8 cellular contexts compared by ENCODE assay signal in genomic region chr13:25114220-25114619, GRCh38. TPM values are rescaled to one million over a fixed set of nuclear protein-coding genes. Genes with fewer than 3 reads are reported as not detected.
DNase-seq lines count a peak whose midpoint lies in the region; ATAC-seq, FAIRE-seq and TF ChIP-seq lines count a peak whose summit lies in the region.

No MANE protein-coding gene starts in this region.

- WGBS in H1 (ENCODE audit: extremely low coverage in 1 of 2, insufficient coverage in 1 of 2, insufficient read length in 1 of 2, insufficient replicate concordance in 2 of 2, low coverage in 1 of 2, low lambda C conversion rate in 2 of 2, missing lambda C conversion rate in 1 of 2), 2 experiments, result 33% methylated on average over 3 of the region's 3 CpGs; no CpG with 5 or more reads in 1 of the 2 experiments
- WGBS in mesenchymal stem cell, result 50% methylated on average over 2 of the region's 3 CpGs

- no peak overlapping the region for H4K5ac ChIP-seq in H1 (ENCODE audit: insufficient read length, low read depth, low read length)

- H3K27ac ChIP-seq in H1 (ENCODE audit: low read depth, low read length) (no peak overlapping the region), mesenchymal stem cell (ENCODE audit: low read length, poor library complexity, severe bottlenecking) (no peak overlapping the region)

- H3K4me1 ChIP-seq in H1 (replicated peaks in 1 of 4; ENCODE audit: control insufficient read depth in 3 of 4, insufficient read depth in 4 of 4, low read length in 3 of 4) (peaks cover 1 to 6% (median 5%) of the 10 kb centered on the region in 4 experiments; a peak in 6 of 7 replicates), mesenchymal stem cell (ENCODE audit: control insufficient read depth, insufficient read depth, low read depth, low read length) (no peaks in the 10 kb centered on the region)

- no peaks in the 10 kb centered on the region for H4K20me1 ChIP-seq in H1 (replicated peaks in 1 of 2; ENCODE audit: control insufficient read depth in 1 of 2, insufficient read depth in 2 of 2, low read length in 2 of 2)

- H3K27me3 ChIP-seq in H1 (replicated peaks in 1 of 4; ENCODE audit: control insufficient read depth in 3 of 4, extremely low read depth in 1 of 4, insufficient read depth in 3 of 4, low read length in 3 of 4) (no peaks in the 10 kb centered on the region; a peak in 1 of 7 replicates), mesenchymal stem cell (ENCODE audit: control insufficient read depth in 1 of 2, insufficient read depth in 1 of 2, low read length in 2 of 2) (peaks cover 17 to 51% of the 10 kb centered on the region in 2 experiments)

- H2BK15ac ChIP-seq in H1 (ENCODE audit: low read length), result no peak overlapping the region
- no peak overlapping the region for H2BK15ac ChIP-seq in mesenchymal stem cell (ENCODE audit: low read depth, poor library complexity, severe bottlenecking)

- no peak overlapping the region for H3K56ac ChIP-seq in H1 (replicated peaks; ENCODE audit: insufficient read length, low read depth, low read length)

- H2AK5ac ChIP-seq in H1 (ENCODE audit: low read depth, low read length) (no peak overlapping the region), mesenchymal stem cell (ENCODE audit: low read length, severe bottlenecking) (no peak overlapping the region)

- H2BK12ac ChIP-seq in H1 (ENCODE audit: low read depth, low read length) (no peak overlapping the region), mesenchymal stem cell (ENCODE audit: low read length in 2 of 2) (no peak overlapping the region)

- H3K9me3 Mint-ChIP-seq in activated CD4-positive, alpha-beta memory T cell treated with anti-CD3 and anti-CD28 coated beads, Interleukin-2, amount 10 ng/mL, durations not matched to agents 7 days and 5 days, result no peaks in the 10 kb centered on the region

- H2BK120ac ChIP-seq in H1 (replicated peaks; ENCODE audit: low read depth, low read length) (no peak overlapping the region), mesenchymal stem cell (ENCODE audit: low read depth, low read length) (no peak overlapping the region)

- TF ChIP-seq CTCF in AG09309 (IDR thresholded peaks at IDR 0.05; ENCODE audit: control insufficient read depth, insufficient read depth, low read depth, low read length, missing control alignments), result peak; percentile 88
- TF ChIP-seq CTCF in H1 (IDR thresholded peaks at IDR 0.05; ENCODE audit: control extremely low read depth in 1 of 3, insufficient read depth in 1 of 3, low read depth in 1 of 3, low read length in 3 of 3), result peak; percentile 88 to 95 (median 90)

- no peaks in the 10 kb centered on the region for H3K36me3 Mint-ChIP-seq in activated CD4-positive, alpha-beta memory T cell treated with anti-CD3 and anti-CD28 coated beads, Interleukin-2, amount 10 ng/mL, durations not matched to agents 7 days and 5 days (ENCODE audit: low read depth)

- H3K9me3 ChIP-seq in H1 (ENCODE audit: insufficient read depth in 2 of 2, low read depth in 1 of 2, low read length in 1 of 2), result no peaks in the 10 kb centered on the region
- no peaks in the 10 kb centered on the region for H3K9me3 ChIP-seq in mesenchymal stem cell (ENCODE audit: control insufficient read depth, low read length)

- peaks cover 31% of the 10 kb centered on the region for H3K27me3 Mint-ChIP-seq in activated CD4-positive, alpha-beta memory T cell treated with anti-CD3 and anti-CD28 coated beads, Interleukin-2, amount 10 ng/mL, durations not matched to agents 7 days and 5 days

- H3K23me2 ChIP-seq in H1 (ENCODE audit: low read depth, low read length), result no peaks in the 10 kb centered on the region; the same call in 1 of the 2 replicates

- H3K4me1 Mint-ChIP-seq in activated CD4-positive, alpha-beta memory T cell treated with anti-CD3 and anti-CD28 coated beads, Interleukin-2, amount 10 ng/mL, durations not matched to agents 7 days and 5 days, result no peaks in the 10 kb centered on the region

- H3K9ac ChIP-seq in H1 (replicated peaks in 1 of 4; ENCODE audit: extremely low read depth in 1 of 4, low read depth in 3 of 4, low read length in 3 of 4) (no peak overlapping the region), mesenchymal stem cell (ENCODE audit: low read length) (no peak overlapping the region)

- no peak overlapping the region for H3K4me3 Mint-ChIP-seq in activated CD4-positive, alpha-beta memory T cell treated with anti-CD3 and anti-CD28 coated beads, Interleukin-2, amount 10 ng/mL, durations not matched to agents 7 days and 5 days

- H4K8ac ChIP-seq in H1 (ENCODE audit: extremely low read depth, insufficient read depth, low read length), result no peak overlapping the region
- H4K8ac ChIP-seq in mesenchymal stem cell (ENCODE audit: low read length), result no peak overlapping the region

- POLR2A ChIA-PET in activated CD4-positive, alpha-beta memory T cell treated with anti-CD3 and anti-CD28 coated beads, Interleukin-2, amount 10 ng/mL, durations not matched to agents 7 days and 5 days (lab: Charles Lee), result no interaction called here
- POLR2A ChIA-PET in H1 (lab: Charles Lee; ENCODE audit: partially characterized antibody), result no interaction called here

- CTCF ChIA-PET in activated CD4-positive, alpha-beta memory T cell treated with anti-CD3 and anti-CD28 coated beads, Interleukin-2, amount 10 ng/mL, durations not matched to agents 7 days and 5 days (lab: Charles Lee), result interaction anchor here (0.6 to 3.5 kb wide), 12 partner anchors 11 to 483 kb away, joined by 3 to 29 read pairs (median 5); no protein-coding TSS in a partner anchor
- CTCF ChIA-PET in H1 (lab: Charles Lee; ENCODE audit: partially characterized antibody), result interaction anchor here (0.6 to 5.0 kb wide), 45 partner anchors 8 to 1069 kb away, joined by 3 to 44 read pairs (median 4); partner anchors contain the start of gene PABPC3

- H3K4me3 ChIP-seq in AG09309 (ENCODE audit: control insufficient read depth, low read depth, low read length) (no peak overlapping the region), H1 (ENCODE audit: extremely low read depth in 1 of 4, insufficient read depth in 2 of 4, low read depth in 3 of 4, low read length in 4 of 4) (no peak overlapping the region), mesenchymal stem cell (ENCODE audit: insufficient read depth in 1 of 2, low read depth in 1 of 2, low read length in 2 of 2) (no peak overlapping the region)

- H3K79me2 ChIP-seq in H1 (ENCODE audit: control insufficient read depth in 1 of 2, insufficient read depth in 2 of 2, low read length in 2 of 2), result no peaks in the 10 kb centered on the region

- TF ChIP-seq EP300 in H1 (IDR thresholded peaks at IDR 0.05; ENCODE audit: borderline replicate concordance in 1 of 2, low read depth in 2 of 2, low read length in 2 of 2), result no peak

- H4K91ac ChIP-seq in H1 (replicated peaks; ENCODE audit: insufficient read length, low read length) (no peak overlapping the region), mesenchymal stem cell (ENCODE audit: low read length) (no peak overlapping the region)

- no peak overlapping the region for H3K4me2 ChIP-seq in H1 (ENCODE audit: insufficient read depth in 1 of 2, low read depth in 2 of 2, low read length in 2 of 2)
- H3K4me2 ChIP-seq in mesenchymal stem cell (ENCODE audit: low read length, poor library complexity, severe bottlenecking), result no peak overlapping the region

- H2BK20ac ChIP-seq in H1 (ENCODE audit: low read length), result peak overlapping the region; percentile 53; the same call in 1 of the 2 replicates

- H3K14ac ChIP-seq in H1 (ENCODE audit: insufficient read length), result no peak overlapping the region
- no peak overlapping the region for H3K14ac ChIP-seq in mesenchymal stem cell (ENCODE audit: low read length in 2 of 2)

- peak overlapping the region; percentile 94; the same call in 1 of the 2 replicates for H2AFZ ChIP-seq in H1 (ENCODE audit: low read length)
- H2AFZ ChIP-seq in mesenchymal stem cell (ENCODE audit: low read depth, low read length), result no peak overlapping the region

- no peak for TF ChIP-seq POLR2A in H1 (IDR thresholded peaks at IDR 0.05; ENCODE audit: control extremely low read depth in 1 of 2, low read depth in 2 of 2, low read length in 2 of 2)

- H3K18ac ChIP-seq in H1 (ENCODE audit: extremely low read depth, low read length) (peak overlapping the region; percentile 25; the same call in 1 of the 2 replicates), mesenchymal stem cell (ENCODE audit: low read depth in 1 of 2, low read length in 2 of 2) (no peak overlapping the region)

- H3K79me1 ChIP-seq in H1 (ENCODE audit: low read depth, low read length) (no peaks in the 10 kb centered on the region), mesenchymal stem cell (replicated peaks; ENCODE audit: low read length, poor library complexity, severe bottlenecking) (no peaks in the 10 kb centered on the region)

- ATAC-seq in GM18511 (IDR thresholded peaks at IDR 0.05; ENCODE audit: unreplicated experiment) (peak; percentile 83), HG03469 (IDR thresholded peaks at IDR 0.05; ENCODE audit: unreplicated experiment) (peak; percentile 66)

- H3K27ac Mint-ChIP-seq in activated CD4-positive, alpha-beta memory T cell treated with anti-CD3 and anti-CD28 coated beads, Interleukin-2, amount 10 ng/mL, durations not matched to agents 7 days and 5 days, result no peak overlapping the region

- H3K23ac ChIP-seq in H1 (ENCODE audit: insufficient read length) (no peak overlapping the region), mesenchymal stem cell (ENCODE audit: low read length in 2 of 2) (no peak overlapping the region)

- H3K4ac ChIP-seq in H1 (replicated peaks; ENCODE audit: insufficient read length, low read depth, low read length) (peak overlapping the region; percentile 23), mesenchymal stem cell (ENCODE audit: low read depth in 1 of 2, low read length in 2 of 2) (no peak overlapping the region)

- no peaks in the 10 kb centered on the region for H3K36me3 ChIP-seq in H1 (ENCODE audit: control insufficient read depth in 2 of 4, insufficient read depth in 4 of 4, low read length in 3 of 4)
- H3K36me3 ChIP-seq in mesenchymal stem cell (ENCODE audit: control insufficient read depth in 1 of 2, insufficient read depth in 2 of 2, low read depth in 1 of 2, low read length in 2 of 2), result no peaks in the 10 kb centered on the region

- peak; percentile 98 for FAIRE-seq in H1 (lab: Jason Lieb, UNC)

- no peak overlapping the region for H2BK5ac ChIP-seq in H1 (ENCODE audit: low read depth, low read length)
- H2BK5ac ChIP-seq in mesenchymal stem cell (ENCODE audit: low read depth, low read length, poor library complexity, severe bottlenecking), result no peak overlapping the region

- peak; percentile 37 for DNase-seq in AG09309 (ENCODE audit: low read depth)
- DNase-seq in NCI-H774 (lab: John Stamatoyannopoulos, UW), result peak; percentile 36
- DNase-seq in activated CD4-positive, alpha-beta memory T cell treated with anti-CD3 and anti-CD28 coated beads, Interleukin-2, amount 10 ng/mL, durations not matched to agents 7 days and 5 days, result peak; percentile 69
- DNase-seq in H1 (ENCODE audit: low read depth in 1 of 2, low spot score in 2 of 2), result peak; percentile 77 to 87
- peak; percentile 64 for DNase-seq in mesenchymal stem cell
- DNase-seq in stimulated activated CD8-positive, alpha-beta memory T cell treated with anti-CD3 and anti-CD28 coated beads, Interleukin-7, amount 100 ng/mL, for 24 hours (ENCODE audit: low read depth), result peak; percentile 30

- TF ChIP-seq RAD21 in H1 (IDR thresholded peaks at IDR 0.05 in 1 of 2, conservative IDR thresholded peaks at IDR 0.05 in 1 of 2; ENCODE audit: low read depth in 2 of 2, low read length in 2 of 2), result peak; percentile 84 to 92

RNA-seq across cellular contexts. Expression of gene PABPC3, which starts 18.3 kb away (rescaled TPM):
- under 1 TPM; 0.75 to 0.88 TPM for total RNA-seq in activated CD4-positive, alpha-beta memory T cell treated with anti-CD3 and anti-CD28 coated beads, Interleukin-2, amount 10 ng/mL, durations not matched to agents 7 days and 5 days
- 0.48 TPM in 2 replicates for total RNA-seq in H1 (2021; fragmentation: NEBNext Ultra II Directional; extraction: Animal tissue kit (Norgen Biotek cat#: 25700))
- 0.14 and 0.18 TPM in 2 replicates for polyA plus RNA-seq in H1 (2011; rRNA removed)
- 0.13 TPM for polyA plus RNA-seq in H1 (2011; cell fraction: cytosol; rRNA removed)
- 0.11 TPM for polyA plus RNA-seq in H1 (2011; cell fraction: nucleus; rRNA removed)
- 0.25 to 1.5 TPM (median 0.47 TPM) in 4 replicates for polyA plus RNA-seq in H1 (2012, experiment 1 of 2)
- 0.18 TPM for polyA plus RNA-seq in H1 (2012, experiment 2 of 2)
- polyA plus RNA-seq in H1 (2013, experiment 1 of 2), result 0.32 TPM
- polyA plus RNA-seq in H1 (2013, experiment 2 of 2), result 0.37 TPM
- 0.15 and 0.22 TPM in 2 replicates for polyA minus RNA-seq in H1 (2011; rRNA and poly(A)+ RNA removed)
- not detected for polyA minus RNA-seq in H1 (2011; cell fraction: cytosol; rRNA and poly(A)+ RNA removed)
- 0.30 TPM for polyA minus RNA-seq in H1 (2011; cell fraction: nucleus; rRNA and poly(A)+ RNA removed)
- polyA plus RNA-seq in mesenchymal stem cell (2013, experiment 1 of 2), result 0.17 TPM
- 0.21 TPM for polyA plus RNA-seq in mesenchymal stem cell (2013, experiment 2 of 2)

RNA-seq across cellular contexts. Expression of gene AMER2, which starts 57.9 kb away (rescaled TPM):
- not detected for total RNA-seq in activated CD4-positive, alpha-beta memory T cell treated with anti-CD3 and anti-CD28 coated beads, Interleukin-2, amount 10 ng/mL, durations not matched to agents 7 days and 5 days
- 0.50 and 0.57 TPM in 2 replicates for total RNA-seq in H1 (2021; fragmentation: NEBNext Ultra II Directional; extraction: Animal tissue kit (Norgen Biotek cat#: 25700))
- polyA plus RNA-seq in H1 (2011; rRNA removed), result 0.14 and 0.16 TPM in 2 replicates
- 0.14 TPM for polyA plus RNA-seq in H1 (2011; cell fraction: cytosol; rRNA removed)
- 0.16 TPM for polyA plus RNA-seq in H1 (2011; cell fraction: nucleus; rRNA removed)
- polyA plus RNA-seq in H1 (2012, experiment 1 of 2), result 0.11 to 0.30 TPM (median 0.18 TPM) in 4 replicates
- polyA plus RNA-seq in H1 (2012, experiment 2 of 2), result 0.09 TPM
- 0.14 TPM for polyA plus RNA-seq in H1 (2013, experiment 1 of 2)
- 0.20 TPM for polyA plus RNA-seq in H1 (2013, experiment 2 of 2)
- 0.17 and 0.25 TPM in 2 replicates for polyA minus RNA-seq in H1 (2011; rRNA and poly(A)+ RNA removed)
- polyA minus RNA-seq in H1 (2011; cell fraction: cytosol; rRNA and poly(A)+ RNA removed), result 0.15 TPM
- 0.30 TPM for polyA minus RNA-seq in H1 (2011; cell fraction: nucleus; rRNA and poly(A)+ RNA removed)
- polyA plus RNA-seq in mesenchymal stem cell (2013, experiment 1 of 2), result not detected
- not detected for polyA plus RNA-seq in mesenchymal stem cell (2013, experiment 2 of 2)

Comparison
In these comparisons a context has a peak if more than half of its experiments do, and no peak if none do; other contexts are left out.
1. DNase-seq: peak in every context shown above with its lines; median percentile 82 in H1; 69 in activated CD4-positive, alpha-beta memory T cell treated with anti-CD3 and anti-CD28 coated beads, Interleukin-2, amount 10 ng/mL, durations not matched to agents 7 days and 5 days; 64 in mesenchymal stem cell; 37 in AG09309; 36 in NCI-H774; 30 in stimulated activated CD8-positive, alpha-beta memory T cell treated with anti-CD3 and anti-CD28 coated beads, Interleukin-7, amount 100 ng/mL, for 24 hours.